ENCODE assay signal across 1 cellular context in genomic region chr2:46574457-46575354, GRCh38.
TF ChIP-seq lines count a peak whose summit lies in the region.

No MANE protein-coding gene starts in this region.

TF ChIP-seq in IMR-90, 13 proteins besides CTCF, POLR2A, EP300 and RAD21:
- TF ChIP-seq BHLHE40 (IDR thresholded peaks at IDR 0.05; ENCODE audit: low read depth, low read length) = no peak
- TF ChIP-seq NFE2L2 (IDR thresholded peaks at IDR 0.05; ENCODE audit: low read depth, low read length) = no peak
- no peak for TF ChIP-seq CEBPB (IDR thresholded peaks at IDR 0.05; ENCODE audit: low read depth, low read length)
- TF ChIP-seq RCOR1 (IDR thresholded peaks at IDR 0.05; ENCODE audit: insufficient replicate concordance, low read length) = no peak
- TF ChIP-seq MAZ (IDR thresholded peaks at IDR 0.05; ENCODE audit: borderline replicate concordance, low read depth, low read length) = no peak
- TF ChIP-seq SMC3 (IDR thresholded peaks at IDR 0.05; ENCODE audit: low read depth, low read length) = no peak
- no peak for TF ChIP-seq MXI1 (IDR thresholded peaks at IDR 0.05; ENCODE audit: borderline replicate concordance, low read depth, low read length)
- TF ChIP-seq RFX5 (IDR thresholded peaks at IDR 0.05; ENCODE audit: low read depth, low read length) = no peak
- TF ChIP-seq USF2 (IDR thresholded peaks at IDR 0.05; ENCODE audit: low read depth, low read length) = no peak
- no peak for TF ChIP-seq CHD1 (IDR thresholded peaks at IDR 0.05; ENCODE audit: low read depth, low read length)
- TF ChIP-seq FOS (IDR thresholded peaks at IDR 0.05; ENCODE audit: low read depth, low read length) = no peak
- TF ChIP-seq ELK1 (IDR thresholded peaks at IDR 0.05; ENCODE audit: borderline replicate concordance, low read depth, low read length) = no peak
- no peak for TF ChIP-seq MAFK (IDR thresholded peaks at IDR 0.05; ENCODE audit: low read depth, low read length)
TF ChIP-seq in IMR-90: peak in this region for 0.
